ENCODE assay signal across 8 cellular contexts in genomic region chr15:41416742-41417417, GRCh38. TPM values are rescaled to one million over a fixed set of nuclear protein-coding genes. Genes with fewer than 3 reads are reported as not detected.
DNase-seq lines count a peak whose midpoint lies in the region; TF ChIP-seq lines count a peak whose summit lies in the region.

Gene RTF1, plus strand, starts transcription at chr15:41417095. Its CDS starts 21 bp downstream, at chr15:41417116.

- H3K36me3 Mint-ChIP-seq in HFFc6 (ENCODE audit: low read depth): peaks cover 9% of the 10 kb centered on the region
- H3K36me3 Mint-ChIP-seq in activated naive CD8-positive, alpha-beta T cell: peaks cover 2% of the 10 kb centered on the region

- H3K36me3 ChIP-seq in osteoblast (ENCODE audit: insufficient read depth, low read length) (no peaks in the 10 kb centered on the region), testis (ENCODE audit: low read depth, missing control alignments) (no peaks in the 10 kb centered on the region)

- intact Hi-C loops in testis (cut with DNase I; ENCODE audit: low total_unique reads): no loop called here

- peak within 1 kb of the TSS; percentile 86 for H3K27ac Mint-ChIP-seq in HFFc6
- peak within 1 kb of the TSS; percentile 97 for H3K27ac Mint-ChIP-seq in activated naive CD8-positive, alpha-beta T cell

- peak within 1 kb of the TSS; percentile 100 for H3K4me2 ChIP-seq in osteoblast (ENCODE audit: insufficient read depth, low read length)

- TF ChIP-seq CTCF in HFFc6 (IDR thresholded peaks at IDR 0.05): no peak
- TF ChIP-seq CTCF in osteoblast (IDR thresholded peaks at IDR 0.05; ENCODE audit: extremely low read depth, low read depth, low read length): no peak
- no peak for TF ChIP-seq CTCF in testis (IDR thresholded peaks at IDR 0.05)

- peaks cover 60% of the 10 kb centered on the region for H3K79me2 ChIP-seq in osteoblast (ENCODE audit: insufficient read depth, low read length)

- no peaks in the 10 kb centered on the region for H3K27me3 Mint-ChIP-seq in HFFc6 (ENCODE audit: insufficient read depth)
- no peaks in the 10 kb centered on the region for H3K27me3 Mint-ChIP-seq in activated naive CD8-positive, alpha-beta T cell

- H3K4me1 ChIP-seq in osteoblast (ENCODE audit: insufficient read depth, low read length) (peaks cover 11% of the 10 kb centered on the region), testis (peaks cover 19% of the 10 kb centered on the region)

- peaks cover 35% of the 10 kb centered on the region for H4K20me1 ChIP-seq in osteoblast (ENCODE audit: insufficient read depth, low read length)

- H3K4me3 Mint-ChIP-seq in HFFc6: peak within 1 kb of the TSS; percentile 94
- H3K4me3 Mint-ChIP-seq in activated naive CD8-positive, alpha-beta T cell: peak within 1 kb of the TSS; percentile 96

- H3K4me3 ChIP-seq in osteoblast (ENCODE audit: insufficient read depth, low read length): peak within 1 kb of the TSS; percentile 98
- H3K4me3 ChIP-seq in testis: peak within 1 kb of the TSS; percentile 81 to 99

- whole genome bisulfite sequencing in testis, 2 donors: 0 to 1% methylated on average over 9 to 56 of the region's 74 CpGs

- H2AFZ ChIP-seq in osteoblast (ENCODE audit: low read length): peak within 1 kb of the TSS; percentile 99

- H3K4me1 Mint-ChIP-seq in HFFc6 (ENCODE audit: low read depth): peaks cover 38% of the 10 kb centered on the region
- peaks cover 44% of the 10 kb centered on the region for H3K4me1 Mint-ChIP-seq in activated naive CD8-positive, alpha-beta T cell (ENCODE audit: low read depth)

- no peaks in the 10 kb centered on the region for H3K27me3 ChIP-seq in osteoblast (ENCODE audit: insufficient read depth, low read length)
- H3K27me3 ChIP-seq in testis: no peaks in the 10 kb centered on the region

- H3K9me3 ChIP-seq in osteoblast (ENCODE audit: low read depth, low read length) (no peaks in the 10 kb centered on the region), testis (no peaks in the 10 kb centered on the region)

- H3K9me3 Mint-ChIP-seq in HFFc6: no peaks in the 10 kb centered on the region
- no peaks in the 10 kb centered on the region for H3K9me3 Mint-ChIP-seq in activated naive CD8-positive, alpha-beta T cell (ENCODE audit: low read depth)

- no peak for TF ChIP-seq POLR2A in testis (IDR thresholded peaks at IDR 0.05)

- H3K27ac ChIP-seq in osteoblast (ENCODE audit: low read depth, low read length) (peak within 1 kb of the TSS; percentile 82), testis (peak within 1 kb of the TSS; percentile 81 to 89)

- DNase-seq in GM04504 (ENCODE audit: low read depth): peak; percentile 76
- peak; percentile 76 for DNase-seq in HFFc6
- DNase-seq in NCI-H1048 (lab: John Stamatoyannopoulos, UW): peak; percentile 78
- DNase-seq in SKM-1 treated with dmso at 0.1 percent for 144 hours (lab: John Stamatoyannopoulos, UW; ENCODE audit: unreplicated experiment): peak; percentile 79
- DNase-seq in glomerular visceral epithelial cell (ENCODE audit: extremely low spot score): peak; percentile 95
- DNase-seq in osteoblast (ENCODE audit: insufficient read length, low spot score, missing footprints): peak; percentile 99
- DNase-seq in testis: peak; percentile 96

RNA-seq across cellular contexts. Expression of gene RTF1, which starts in this region (rescaled TPM):
- total RNA-seq in HFFc6 (2021; fragmentation: NEBNext Ultra II Directional; extraction: Animal tissue kit (Norgen Biotek cat#: 25700)): 10 to 100 TPM; 32.3 to 38.3 (median 35.8) TPM
- total RNA-seq in osteoblast (26.1 and 29.2 TPM in 2 replicates), testis (10 to 100 TPM; 56.9 to 82.7 TPM)
- polyA plus RNA-seq in testis (ENCODE audit: insufficient read depth, low read depth, low replicate concordance): 27.8 TPM

Comparison
In these comparisons a context has a peak if more than half of its experiments do, and no peak if none do; other contexts are left out.
1. Peak in every context shown above with its lines: DNase-seq, H3K4me3 ChIP-seq and H3K27ac ChIP-seq.